In the genomic region with DNA sequence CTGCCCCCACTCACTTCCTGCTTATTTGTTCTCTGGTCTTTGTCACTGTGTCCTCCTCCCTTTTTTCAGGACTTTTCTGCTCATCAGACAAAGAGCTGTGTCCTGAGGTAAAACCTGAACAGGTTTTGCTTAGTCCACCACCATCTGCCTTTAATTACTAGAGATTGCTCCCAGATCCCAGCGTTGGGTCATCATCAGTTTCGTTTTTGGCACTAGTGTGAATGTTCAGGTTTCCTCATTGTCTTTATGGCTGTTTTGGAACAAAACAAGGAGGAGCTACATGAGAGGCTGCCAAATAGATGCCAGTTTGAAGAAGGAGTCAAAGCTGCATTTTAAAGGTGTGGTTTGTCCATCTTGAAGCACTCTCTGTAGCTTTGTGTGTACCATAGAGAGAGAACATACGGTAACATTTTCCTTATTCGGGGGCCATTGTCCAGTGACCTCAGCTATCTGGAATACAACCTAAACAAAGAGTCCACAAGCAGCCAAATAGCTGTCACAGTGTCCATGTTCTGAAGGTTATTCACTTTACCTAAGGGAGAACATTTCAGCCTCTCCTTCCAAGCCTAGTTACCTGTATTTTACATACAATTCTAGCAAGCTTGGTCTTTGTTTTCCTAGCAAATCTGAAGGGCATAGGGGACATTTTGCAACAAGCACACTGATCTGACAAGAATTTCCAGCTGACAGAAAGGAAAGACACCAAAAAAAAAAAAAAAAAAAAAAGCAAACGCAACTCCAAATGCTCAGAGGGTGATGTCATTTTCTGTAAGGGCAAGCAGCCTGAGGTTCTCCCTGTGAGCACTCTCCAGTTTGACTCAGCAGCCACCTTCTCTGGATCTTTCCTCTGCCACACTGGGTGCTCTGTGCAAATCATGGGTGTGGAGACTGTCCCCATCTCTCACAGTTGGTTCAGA, we compare ENCODE assay signal across 12 cellular contexts.
DNase-seq lines count a peak whose midpoint lies in the region; ATAC-seq and TF ChIP-seq lines count a peak whose summit lies in the region.
"Had no signal": no experiment of that assay in that cellular context is flagged by ENCODE, and none has a peak within 500 bp of the region (broad histone marks: within the 10 kb centered on the region; RNA-seq: fewer than 3 reads in every experiment).

No MANE protein-coding gene starts in this region.

- H3K9ac ChIP-seq in GM23248, result peak overlapping the region; percentile 58
- no peak overlapping the region for H3K9ac ChIP-seq in skeletal muscle satellite cell (ENCODE audit: low read depth, low read length)

- H3K9me2 ChIP-seq in GM23248 (ENCODE audit: insufficient read depth) (no peaks in the 10 kb centered on the region), OCI-LY7 (ENCODE audit: insufficient read depth, low read length) (no peaks in the 10 kb centered on the region)

- H4K20me1 ChIP-seq in GM23248 (ENCODE audit: insufficient read depth) (no peaks in the 10 kb centered on the region), OCI-LY7 (ENCODE audit: insufficient read depth, low read length) (no peaks in the 10 kb centered on the region)

- in situ Hi-C loops in GM23248 (cut with MboI), result no loop called here

- POLR2A ChIA-PET in OCI-LY7 (lab: Charles Lee), result no interaction called here
- POLR2A ChIA-PET in CD4-positive, alpha-beta memory T cell (lab: Charles Lee; ENCODE audit: partially characterized antibody), result no interaction called here

- H3K27ac ChIP-seq in GM23248 (peak overlapping the region; percentile 76), gastroesophageal sphincter (peak overlapping the region in 3 of 4 donors; percentile 73 to 91 (median 77)), OCI-LY7 (ENCODE audit: low read depth, low read length, poor library complexity, severe bottlenecking) (no peak overlapping the region)
- no peak overlapping the region for H3K27ac ChIP-seq in CD4-positive, alpha-beta memory T cell (ENCODE audit: low read depth, low read length)

- H3K27me3 ChIP-seq in GM23248 (replicated peaks; ENCODE audit: insufficient read depth), result no peaks in the 10 kb centered on the region
- H3K27me3 ChIP-seq in gastroesophageal sphincter, result no peaks in the 10 kb centered on the region
- no peaks in the 10 kb centered on the region for H3K27me3 ChIP-seq in skeletal muscle satellite cell (ENCODE audit: control insufficient read depth, insufficient read depth, low read length)
- H3K27me3 ChIP-seq in CD4-positive, alpha-beta memory T cell (ENCODE audit: insufficient read depth, low read length), result no peaks in the 10 kb centered on the region

- no peaks in the 10 kb centered on the region for H3K9me3 ChIP-seq in GM23248 (ENCODE audit: low read depth)
- H3K9me3 ChIP-seq in gastroesophageal sphincter, result peaks cover 0 to 14% (median 0%) of the 10 kb centered on the region in 3 donors
- H3K9me3 ChIP-seq in skeletal muscle satellite cell (replicated peaks; ENCODE audit: low read length), result peaks cover 3% of the 10 kb centered on the region
- H3K9me3 ChIP-seq in OCI-LY7 (ENCODE audit: low read length), result peaks cover 14% of the 10 kb centered on the region; the same call in 1 of the 2 replicates
- peaks cover 0 to 10% of the 10 kb centered on the region in 2 donors for H3K9me3 ChIP-seq in CD4-positive, alpha-beta memory T cell (ENCODE audit: control insufficient read depth in 1 of 2, low read length in 2 of 2)

- H2AFZ ChIP-seq in GM23248 (peak overlapping the region; percentile 67), OCI-LY7 (ENCODE audit: low read length) (no peak overlapping the region)

- no peak for TF ChIP-seq EP300 in gastroesophageal sphincter (IDR thresholded peaks at IDR 0.05)

- H3K79me2 ChIP-seq in GM23248 (ENCODE audit: insufficient read depth) (no peaks in the 10 kb centered on the region), OCI-LY7 (ENCODE audit: insufficient read depth, low read depth, low read length) (no peaks in the 10 kb centered on the region)

- no peak for TF ChIP-seq POLR2A in gastroesophageal sphincter (IDR thresholded peaks at IDR 0.05)

- H3K36me3 ChIP-seq in GM23248 (ENCODE audit: low read depth) (no peaks in the 10 kb centered on the region), gastroesophageal sphincter (peaks cover 0 to 26% of the 10 kb centered on the region in 2 donors), skeletal muscle satellite cell (ENCODE audit: insufficient read depth, low read length) (no peaks in the 10 kb centered on the region), OCI-LY7 (ENCODE audit: insufficient read depth, low read length) (no peaks in the 10 kb centered on the region)
- H3K36me3 ChIP-seq in CD4-positive, alpha-beta memory T cell (ENCODE audit: insufficient read depth, low read length), result no peaks in the 10 kb centered on the region

- no peak for TF ChIP-seq CTCF in WI38 (IDR thresholded peaks at IDR 0.05; ENCODE audit: low read depth, low read length)
- TF ChIP-seq CTCF in gastroesophageal sphincter (IDR thresholded peaks at IDR 0.05), result no peak
- no peak for TF ChIP-seq CTCF in OCI-LY7 (conservative IDR thresholded peaks at IDR 0.05; ENCODE audit: low read length)

- peaks cover 9% of the 10 kb centered on the region for H3F3A ChIP-seq in GM23248 (ENCODE audit: insufficient read depth)

- H3K4me3 ChIP-seq in GM23248 (peak overlapping the region; percentile 43), WI38 (ENCODE audit: low read depth, low read length) (peak overlapping the region; percentile 21; the same call in 1 of the 2 replicates), gastroesophageal sphincter (no peak overlapping the region), skeletal muscle satellite cell (ENCODE audit: low read length) (no peak overlapping the region), OCI-LY7 (ENCODE audit: low read depth, low read length, poor library complexity, severe bottlenecking) (no peak overlapping the region)
- H3K4me3 ChIP-seq in CD4-positive, alpha-beta memory T cell (ENCODE audit: low read length in 2 of 2), result no peak overlapping the region

- no peak overlapping the region for H3K4me3 Mint-ChIP-seq in CD4-positive, alpha-beta memory T cell
- H3K4me3 Mint-ChIP-seq: central memory CD8-positive, alpha-beta T cell; stimulated activated naive CD8-positive, alpha-beta T cell treated with anti-CD3 and anti-CD28 coated beads, Interleukin-15, amount 100 ng/mL, for 72 hours had no signal

- CTCF ChIA-PET in OCI-LY7 (lab: Charles Lee; ENCODE audit: unreplicated experiment), result interaction anchor here (0.6 kb wide), 1 partner anchor 13 kb away, joined by 3 read pairs; no protein-coding TSS in a partner anchor
- CTCF ChIA-PET in CD4-positive, alpha-beta memory T cell (lab: Charles Lee; ENCODE audit: partially characterized antibody), result interaction anchor here (0.6 to 0.7 kb wide), 3 partner anchors 149 to 502 kb away, joined by 3 to 4 read pairs (median 3); no protein-coding TSS in a partner anchor

- WGBS in GM23248 (ENCODE audit: low coverage in 1 of 2, low lambda C conversion rate in 2 of 2, missing lambda C conversion rate in 2 of 2), 2 experiments, result 8 to 11% methylated on average over 5 of the region's 5 CpGs
- WGBS in gastroesophageal sphincter (ENCODE audit: low coverage in 1 of 2), 2 donors, result 11 to 31% methylated on average over 3 to 5 of the region's 5 CpGs

- H3K36me3 Mint-ChIP-seq in CD4-positive, alpha-beta memory T cell, result peaks cover 5 to 12% of the 10 kb centered on the region in 2 donors

- H3K4me2 ChIP-seq in GM23248 (ENCODE audit: unreplicated experiment) (peak overlapping the region; percentile 76), skeletal muscle satellite cell (ENCODE audit: low read length) (peak overlapping the region; percentile 27), OCI-LY7 (ENCODE audit: low read length) (no peak overlapping the region)

- no peaks in the 10 kb centered on the region for H3K4me1 Mint-ChIP-seq in CD4-positive, alpha-beta memory T cell
- H3K4me1 Mint-ChIP-seq: central memory CD8-positive, alpha-beta T cell; stimulated activated naive CD8-positive, alpha-beta T cell treated with anti-CD3 and anti-CD28 coated beads, Interleukin-15, amount 100 ng/mL, for 72 hours had no signal

- BruUV-seq in OCI-LY7 (replicated peaks; lab: Mats Ljungman, UMichigan), result no TSS peak

- H3K4me1 ChIP-seq in GM23248 (ENCODE audit: insufficient read depth) (peaks cover 12% of the 10 kb centered on the region), gastroesophageal sphincter (peaks cover 0 to 64% (median 7%) of the 10 kb centered on the region in 3 donors), skeletal muscle satellite cell (ENCODE audit: control insufficient read depth, insufficient read depth, low read length) (peaks cover 6% of the 10 kb centered on the region), OCI-LY7 (ENCODE audit: insufficient read depth, low read length, poor library complexity, severe bottlenecking) (no peaks in the 10 kb centered on the region)
- no peaks in the 10 kb centered on the region for H3K4me1 ChIP-seq in CD4-positive, alpha-beta memory T cell (ENCODE audit: insufficient read depth, low read length)

- intact Hi-C loops in OCI-LY7 (cut with micrococcal nuclease; ENCODE audit: unreplicated experiment), result no loop called here
- intact Hi-C loops in CD4-positive, alpha-beta memory T cell (cut with micrococcal nuclease), result no loop called here

- peak overlapping the region in 1 of 7 donors; percentile 33 for H3K27ac Mint-ChIP-seq in CD4-positive, alpha-beta memory T cell
- H3K27ac Mint-ChIP-seq: stimulated activated naive CD8-positive, alpha-beta T cell treated with anti-CD3 and anti-CD28 coated beads, Interleukin-15, amount 100 ng/mL, for 72 hours had no signal

- peaks cover 0 to 10% of the 10 kb centered on the region in 2 donors for H3K27me3 Mint-ChIP-seq in CD4-positive, alpha-beta memory T cell
- H3K27me3 Mint-ChIP-seq: stimulated activated naive CD8-positive, alpha-beta T cell treated with anti-CD3 and anti-CD28 coated beads, Interleukin-15, amount 100 ng/mL, for 72 hours had no signal

- DNase-seq in GM23248 (peak; percentile 89), OCI-LY7 (ENCODE audit: low spot score) (no peak), foreskin melanocyte (no peak), NCI-H526 treated with DMSO at 0.1 percent for 48 hours (lab: John Stamatoyannopoulos, UW) (no peak)
- no peak for DNase-seq in CD4-positive, alpha-beta memory T cell
- DNase-seq: GF-D8; NCI-H2029; stimulated activated naive CD8-positive, alpha-beta T cell treated with anti-CD3 and anti-CD28 coated beads, Interleukin-15, amount 100 ng/mL, for 72 hours had no signal

- ATAC-seq in gastroesophageal sphincter, result peak; percentile 75
- ATAC-seq: stimulated activated naive CD8-positive, alpha-beta T cell treated with anti-CD3 and anti-CD28 coated beads, Interleukin-15, amount 100 ng/mL, for 72 hours had no signal

- peaks cover 0 to 28% (median 24%) of the 10 kb centered on the region in 8 donors for H3K9me3 Mint-ChIP-seq in CD4-positive, alpha-beta memory T cell

Comparison
In these comparisons a context has a peak if more than half of its experiments do, and no peak if none do; other contexts are left out.
1. H3K27ac ChIP-seq: peak in GM23248 (single experiment) and gastroesophageal sphincter (3 of 4); none in OCI-LY7 (single experiment) and CD4-positive, alpha-beta memory T cell (single experiment).
2. H3K4me3 ChIP-seq: peak in GM23248 (single experiment) and WI38 (single experiment); none in gastroesophageal sphincter (0 of 2), skeletal muscle satellite cell (single experiment), OCI-LY7 (single experiment) and CD4-positive, alpha-beta memory T cell (0 of 2).